12 cellular contexts compared by ENCODE assay signal in the genomic region with DNA sequence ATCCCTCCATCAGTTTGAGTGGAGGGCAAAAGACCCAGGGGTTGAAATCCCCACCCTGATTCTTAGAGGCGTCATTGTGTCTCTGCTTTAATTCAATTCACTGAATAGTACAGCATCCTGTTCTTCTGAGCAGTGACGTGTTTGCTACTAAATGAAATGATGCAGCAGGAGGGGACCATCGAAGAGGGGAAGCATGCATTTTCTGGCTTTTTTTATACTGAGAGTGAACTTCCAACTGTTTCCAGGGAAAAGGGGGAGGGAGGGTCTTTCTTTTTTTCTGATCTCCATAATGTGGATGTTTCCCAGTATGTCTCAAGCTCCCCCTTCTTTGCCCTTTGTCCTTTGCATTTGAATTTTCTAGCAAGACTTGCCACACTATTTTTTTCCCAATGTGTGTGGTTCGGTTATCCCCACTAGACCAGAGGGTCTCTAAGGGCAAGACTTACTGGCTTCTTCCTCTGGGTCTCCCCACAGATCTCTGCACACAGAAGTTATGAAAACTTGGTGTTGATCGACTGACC. TPM values are rescaled to one million over a fixed set of nuclear protein-coding genes. Genes with fewer than 3 reads are reported as not detected.
A peak's percentile ranks its signal among the peaks of the same experiment; 100 is the strongest.
DNase-seq lines count a peak whose midpoint lies in the region; ATAC-seq and TF ChIP-seq lines count a peak whose summit lies in the region.
"Had no signal": no experiment of that assay in that cellular context is flagged by ENCODE, and none has a peak within 500 bp of the region (broad histone marks: within the 10 kb centered on the region; RNA-seq: fewer than 3 reads in every experiment).

No MANE protein-coding gene starts in this region.

- H3K27me3 Mint-ChIP-seq in activated T-helper 1 cell treated with anti-CD3 and anti-CD28 coated beads, Interleukin-12 subunit alpha, Interleukin-12 subunit beta, Interleukin-2, Interleukin-4 antibody, amounts not matched to agents 30 ng/mL and 10 ng/mL and 1 ng/mL, durations not matched to agents 14 hours and 24 hours and 36 hours (ENCODE audit: insufficient read depth), result no peaks in the 10 kb centered on the region
- H3K27me3 Mint-ChIP-seq in natural killer cell (ENCODE audit: low read depth in 2 of 2), result no peaks in the 10 kb centered on the region

- 51% methylated on average over 5 of the region's 5 CpGs for WGBS in right cardiac atrium

- peaks cover 35% of the 10 kb centered on the region for H3K4me1 Mint-ChIP-seq in activated T-helper 1 cell treated with anti-CD3 and anti-CD28 coated beads, Interleukin-12 subunit alpha, Interleukin-12 subunit beta, Interleukin-2, Interleukin-4 antibody, amounts not matched to agents 30 ng/mL and 10 ng/mL and 1 ng/mL, durations not matched to agents 14 hours and 24 hours and 36 hours (ENCODE audit: low read depth)
- peaks cover 13 to 15% of the 10 kb centered on the region in 2 donors for H3K4me1 Mint-ChIP-seq in natural killer cell

- peak overlapping the region; percentile 26 for H3K4me3 Mint-ChIP-seq in activated T-helper 1 cell treated with anti-CD3 and anti-CD28 coated beads, Interleukin-12 subunit alpha, Interleukin-12 subunit beta, Interleukin-2, Interleukin-4 antibody, amounts not matched to agents 30 ng/mL and 10 ng/mL and 1 ng/mL, durations not matched to agents 14 hours and 24 hours and 36 hours
- no peak overlapping the region for H3K4me3 Mint-ChIP-seq in natural killer cell
- H3K4me3 Mint-ChIP-seq: mesothelial cell of epicardium had no signal

- ATAC-seq in right cardiac atrium (no peak), Right ventricle myocardium inferior (no peak), natural killer cell (no peak), HG03139 (IDR thresholded peaks at IDR 0.05; ENCODE audit: unreplicated experiment) (no peak), HG03135 (IDR thresholded peaks at IDR 0.05; ENCODE audit: unreplicated experiment) (no peak), GM21360 (IDR thresholded peaks at IDR 0.05; ENCODE audit: unreplicated experiment) (no peak)

- DNase-seq in right cardiac atrium (no peak), Right ventricle myocardium inferior (ENCODE audit: missing footprints) (no peak), natural killer cell (no peak), GOT3 (lab: John Stamatoyannopoulos, UW) (no peak)
- DNase-seq in activated T-helper 1 cell treated with anti-CD3 and anti-CD28 coated beads, Interleukin-12 subunit alpha, Interleukin-12 subunit beta, Interleukin-2, Interleukin-4 antibody, amounts not matched to agents 30 ng/mL and 10 ng/mL and 1 ng/mL, durations not matched to agents 14 hours and 24 hours and 36 hours (ENCODE audit: low spot score), result no peak
- DNase-seq: activated CD8-positive, alpha-beta memory T cell treated with anti-CD3 and anti-CD28 coated beads, Interleukin-2, amount 50 U/mL, for 4 hours; NCI-H524 treated with DMSO at 0.1 percent for 48 hours had no signal

- no peak overlapping the region for H3K27ac Mint-ChIP-seq in activated T-helper 1 cell treated with anti-CD3 and anti-CD28 coated beads, Interleukin-12 subunit alpha, Interleukin-12 subunit beta, Interleukin-2, Interleukin-4 antibody, amounts not matched to agents 30 ng/mL and 10 ng/mL and 1 ng/mL, durations not matched to agents 14 hours and 24 hours and 36 hours
- peak overlapping the region; percentile 47 to 89 for H3K27ac Mint-ChIP-seq in natural killer cell
- H3K27ac Mint-ChIP-seq: mesothelial cell of epicardium had no signal

- no peaks in the 10 kb centered on the region for H3K27me3 ChIP-seq in right cardiac atrium (ENCODE audit: control insufficient read depth, insufficient read depth)

- no peaks in the 10 kb centered on the region for H3K9me3 ChIP-seq in right cardiac atrium (ENCODE audit: control insufficient read depth, low read length)

- intact Hi-C loops in right cardiac atrium (cut with DNase I) (no loop called here), Right ventricle myocardium inferior (cut with DNase I) (no loop called here), natural killer cell (cut with micrococcal nuclease) (no loop called here)
- intact Hi-C loops in activated T-helper 1 cell treated with anti-CD3 and anti-CD28 coated beads, Interleukin-12 subunit alpha, Interleukin-12 subunit beta, Interleukin-2, Interleukin-4 antibody, amounts not matched to agents 30 ng/mL and 10 ng/mL and 1 ng/mL, durations not matched to agents 14 hours and 24 hours and 36 hours (cut with micrococcal nuclease), result no loop called here

- peak overlapping the region; percentile 14 for H3K27ac ChIP-seq in right cardiac atrium (ENCODE audit: low read length)

- H3K36me3 Mint-ChIP-seq in activated T-helper 1 cell treated with anti-CD3 and anti-CD28 coated beads, Interleukin-12 subunit alpha, Interleukin-12 subunit beta, Interleukin-2, Interleukin-4 antibody, amounts not matched to agents 30 ng/mL and 10 ng/mL and 1 ng/mL, durations not matched to agents 14 hours and 24 hours and 36 hours (ENCODE audit: low read depth), result peaks cover 10% of the 10 kb centered on the region
- no peaks in the 10 kb centered on the region for H3K36me3 Mint-ChIP-seq in natural killer cell

- peaks cover 9% of the 10 kb centered on the region for H3K4me1 ChIP-seq in right cardiac atrium (ENCODE audit: control insufficient read depth, insufficient read depth, low read length)

- H3K4me3 ChIP-seq in right cardiac atrium (ENCODE audit: low read length), result no peak overlapping the region
- H3K4me3 ChIP-seq: skin epidermis had no signal

- no peak for TF ChIP-seq CTCF in natural killer cell (IDR thresholded peaks at IDR 0.05)

- H3K9me3 Mint-ChIP-seq in activated T-helper 1 cell treated with anti-CD3 and anti-CD28 coated beads, Interleukin-12 subunit alpha, Interleukin-12 subunit beta, Interleukin-2, Interleukin-4 antibody, amounts not matched to agents 30 ng/mL and 10 ng/mL and 1 ng/mL, durations not matched to agents 14 hours and 24 hours and 36 hours, result no peaks in the 10 kb centered on the region
- no peaks in the 10 kb centered on the region for H3K9me3 Mint-ChIP-seq in natural killer cell
- H3K9me3 Mint-ChIP-seq: mesothelial cell of epicardium had no signal

RNA-seq across cellular contexts. Expression of a gene that starts 2.7 kb away (rescaled TPM):
- total RNA-seq in right cardiac atrium, result 10 to 100 TPM; 30.6 to 41.8 (median 33.7) TPM
- polyA plus RNA-seq in right cardiac atrium, result 26.4 TPM
- 33.0 TPM for total RNA-seq in Right ventricle myocardium inferior
- 57.0 and 57.3 TPM in 2 replicates for total RNA-seq in activated T-helper 1 cell treated with anti-CD3 and anti-CD28 coated beads, Interleukin-12 subunit alpha, Interleukin-12 subunit beta, Interleukin-2, Interleukin-4 antibody, amounts not matched to agents 30 ng/mL and 10 ng/mL and 1 ng/mL, durations not matched to agents 14 hours and 24 hours and 36 hours
- 10 to 100 TPM; 44.3 to 55.3 (median 44.5) TPM for total RNA-seq in natural killer cell

RNA-seq across cellular contexts. Expression of a gene that starts 44.7 kb away (rescaled TPM):
- total RNA-seq in right cardiac atrium (10 to 100 TPM; 16.9 to 22.0 (median 20.1) TPM), Right ventricle myocardium inferior (13.5 TPM), natural killer cell (100 to 1,000 TPM in 1 of 3 donors, 10 to 100 TPM in 2; 65.3 to 107 (median 89.8) TPM)
- polyA plus RNA-seq in right cardiac atrium, result 26.5 TPM
- 10.8 and 11.1 TPM in 2 replicates for total RNA-seq in activated T-helper 1 cell treated with anti-CD3 and anti-CD28 coated beads, Interleukin-12 subunit alpha, Interleukin-12 subunit beta, Interleukin-2, Interleukin-4 antibody, amounts not matched to agents 30 ng/mL and 10 ng/mL and 1 ng/mL, durations not matched to agents 14 hours and 24 hours and 36 hours

RNA-seq across cellular contexts. Expression of a gene that starts 52.0 kb away (rescaled TPM):
- total RNA-seq in right cardiac atrium (10 to 100 TPM; 21.2 to 31.2 (median 25.5) TPM), Right ventricle myocardium inferior (14.6 TPM), natural killer cell (not detected)
- polyA plus RNA-seq in right cardiac atrium, result 26.0 TPM
- 0.05 and 0.07 TPM in 2 replicates for total RNA-seq in activated T-helper 1 cell treated with anti-CD3 and anti-CD28 coated beads, Interleukin-12 subunit alpha, Interleukin-12 subunit beta, Interleukin-2, Interleukin-4 antibody, amounts not matched to agents 30 ng/mL and 10 ng/mL and 1 ng/mL, durations not matched to agents 14 hours and 24 hours and 36 hours

RNA-seq across cellular contexts. Expression of a gene that starts 59.7 kb away (rescaled TPM):
- total RNA-seq in right cardiac atrium, result 10 to 100 TPM; 66.9 to 85.0 (median 70.2) TPM
- polyA plus RNA-seq in right cardiac atrium, result 45.6 TPM
- 60.4 TPM for total RNA-seq in Right ventricle myocardium inferior
- 354 and 366 TPM in 2 replicates for total RNA-seq in activated T-helper 1 cell treated with anti-CD3 and anti-CD28 coated beads, Interleukin-12 subunit alpha, Interleukin-12 subunit beta, Interleukin-2, Interleukin-4 antibody, amounts not matched to agents 30 ng/mL and 10 ng/mL and 1 ng/mL, durations not matched to agents 14 hours and 24 hours and 36 hours
- total RNA-seq in natural killer cell, result 100 to 1,000 TPM in 2 of 3 donors, 10 to 100 TPM in 1; 97.6 to 134 (median 110) TPM

Comparison
In these comparisons a context has a peak if more than half of its experiments do, and no peak if none do; other contexts are left out.
1. RNA of a gene that starts 52.0 kb away (total RNA-seq): 21.2 to 31.2 TPM in right cardiac atrium and 14.6 TPM in Right ventricle myocardium inferior (single experiment); 0.05 to 0.07 TPM in activated T-helper 1 cell treated with anti-CD3 and anti-CD28 coated beads, Interleukin-12 subunit alpha, Interleukin-12 subunit beta, Interleukin-2, Interleukin-4 antibody, amounts not matched to agents 30 ng/mL and 10 ng/mL and 1 ng/mL, durations not matched to agents 14 hours and 24 hours and 36 hours and not detected in natural killer cell; every median in the first group is over 10 times any median in the second.